Comparison of ENCODE assay signal across 1 cellular context in the genomic region with DNA sequence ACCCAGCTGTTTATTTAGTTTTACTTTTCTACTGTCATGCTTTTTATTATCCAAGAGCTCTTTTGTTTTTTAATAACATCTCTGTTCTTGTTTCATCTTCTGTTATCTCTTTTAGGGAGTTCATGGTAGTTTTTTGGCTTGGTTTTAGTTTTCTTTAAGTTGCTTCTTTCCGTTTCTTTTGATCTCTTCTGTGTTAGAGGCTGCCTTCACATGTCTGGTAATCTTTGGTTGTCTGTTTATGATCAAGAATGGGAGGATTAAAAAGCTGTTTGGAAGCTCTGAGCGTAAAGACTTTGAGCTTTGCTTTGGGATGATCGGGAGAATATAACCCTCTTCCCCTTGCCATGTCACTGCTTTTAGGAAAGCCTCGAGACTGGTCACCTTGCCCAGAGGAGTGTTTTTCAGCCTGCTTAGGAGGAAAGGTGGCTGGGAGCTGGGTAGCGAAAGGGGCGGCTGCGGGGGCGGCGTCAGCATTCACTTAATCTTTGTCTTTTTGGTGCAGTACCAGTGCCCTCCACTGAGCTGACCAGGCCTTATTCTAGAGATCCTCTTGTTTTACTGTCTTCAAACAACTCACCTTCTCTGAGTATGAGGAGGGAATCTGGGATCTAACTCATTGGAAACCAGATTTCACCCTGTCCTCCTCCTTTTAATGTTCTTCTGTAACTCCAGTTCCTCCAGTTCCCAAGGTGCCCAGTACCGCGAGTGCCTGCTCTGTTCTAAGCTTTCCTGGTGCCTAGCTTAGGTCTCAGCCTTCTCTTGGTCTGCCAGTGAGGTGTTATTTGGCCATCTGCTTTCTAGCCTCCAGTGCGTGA.
TF ChIP-seq lines count a peak whose summit lies in the region.

No MANE protein-coding gene starts in this region.

TF ChIP-seq in HEK293, 187 proteins besides CTCF, POLR2A, EP300 and RAD21 (continued from another document):
- TF ChIP-seq, protein P1, sequence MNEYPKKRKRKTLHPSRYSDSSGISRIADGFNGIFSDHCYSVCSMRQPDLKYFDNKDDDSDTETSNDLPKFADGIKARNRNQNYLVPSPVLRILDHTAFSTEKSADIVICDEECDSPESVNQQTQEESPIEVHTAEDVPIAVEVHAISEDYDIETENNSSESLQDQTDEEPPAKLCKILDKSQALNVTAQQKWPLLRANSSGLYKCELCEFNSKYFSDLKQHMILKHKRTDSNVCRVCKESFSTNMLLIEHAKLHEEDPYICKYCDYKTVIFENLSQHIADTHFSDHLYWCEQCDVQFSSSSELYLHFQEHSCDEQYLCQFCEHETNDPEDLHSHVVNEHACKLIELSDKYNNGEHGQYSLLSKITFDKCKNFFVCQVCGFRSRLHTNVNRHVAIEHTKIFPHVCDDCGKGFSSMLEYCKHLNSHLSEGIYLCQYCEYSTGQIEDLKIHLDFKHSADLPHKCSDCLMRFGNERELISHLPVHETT (tag by site-specific recombination; IDR thresholded peaks at IDR 0.05): no peak
- no peak for TF ChIP-seq ZBTB21 (tag by site-specific recombination; IDR thresholded peaks at IDR 0.05)
- TF ChIP-seq EGR2 (tag by site-specific recombination; IDR thresholded peaks at IDR 0.05; ENCODE audit: low read depth): peak; percentile 63
- no peak for TF ChIP-seq ZBTB48 (tag by site-specific recombination; IDR thresholded peaks at IDR 0.05)
- no peak for TF ChIP-seq ZNF558 (tag by site-specific recombination; IDR thresholded peaks at IDR 0.05)
- no peak for TF ChIP-seq ZNF530 (tag by site-specific recombination; IDR thresholded peaks at IDR 0.05; ENCODE audit: low read depth)
- no peak for TF ChIP-seq MZF1 (tag by site-specific recombination; IDR thresholded peaks at IDR 0.05; ENCODE audit: borderline replicate concordance)
- TF ChIP-seq ZNF211 (tag by site-specific recombination; IDR thresholded peaks at IDR 0.05; ENCODE audit: low read depth): no peak
- TF ChIP-seq, protein P2, sequence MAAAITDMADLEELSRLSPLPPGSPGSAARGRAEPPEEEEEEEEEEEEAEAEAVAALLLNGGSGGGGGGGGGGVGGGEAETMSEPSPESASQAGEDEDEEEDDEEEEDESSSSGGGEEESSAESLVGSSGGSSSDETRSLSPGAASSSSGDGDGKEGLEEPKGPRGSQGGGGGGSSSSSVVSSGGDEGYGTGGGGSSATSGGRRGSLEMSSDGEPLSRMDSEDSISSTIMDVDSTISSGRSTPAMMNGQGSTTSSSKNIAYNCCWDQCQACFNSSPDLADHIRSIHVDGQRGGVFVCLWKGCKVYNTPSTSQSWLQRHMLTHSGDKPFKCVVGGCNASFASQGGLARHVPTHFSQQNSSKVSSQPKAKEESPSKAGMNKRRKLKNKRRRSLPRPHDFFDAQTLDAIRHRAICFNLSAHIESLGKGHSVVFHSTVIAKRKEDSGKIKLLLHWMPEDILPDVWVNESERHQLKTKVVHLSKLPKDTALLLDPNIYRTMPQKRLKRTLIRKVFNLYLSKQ (tag by site-specific recombination; IDR thresholded peaks at IDR 0.05; ENCODE audit: borderline replicate concordance): no peak
- TF ChIP-seq ZBTB17 (tag by site-specific recombination; IDR thresholded peaks at IDR 0.05): peak; percentile 45
- no peak for TF ChIP-seq ZBTB7A (tag by site-specific recombination; IDR thresholded peaks at IDR 0.05; ENCODE audit: low read depth)
- TF ChIP-seq ZNF48 (tag by site-specific recombination; IDR thresholded peaks at IDR 0.05): no peak
- TF ChIP-seq, protein P3, sequence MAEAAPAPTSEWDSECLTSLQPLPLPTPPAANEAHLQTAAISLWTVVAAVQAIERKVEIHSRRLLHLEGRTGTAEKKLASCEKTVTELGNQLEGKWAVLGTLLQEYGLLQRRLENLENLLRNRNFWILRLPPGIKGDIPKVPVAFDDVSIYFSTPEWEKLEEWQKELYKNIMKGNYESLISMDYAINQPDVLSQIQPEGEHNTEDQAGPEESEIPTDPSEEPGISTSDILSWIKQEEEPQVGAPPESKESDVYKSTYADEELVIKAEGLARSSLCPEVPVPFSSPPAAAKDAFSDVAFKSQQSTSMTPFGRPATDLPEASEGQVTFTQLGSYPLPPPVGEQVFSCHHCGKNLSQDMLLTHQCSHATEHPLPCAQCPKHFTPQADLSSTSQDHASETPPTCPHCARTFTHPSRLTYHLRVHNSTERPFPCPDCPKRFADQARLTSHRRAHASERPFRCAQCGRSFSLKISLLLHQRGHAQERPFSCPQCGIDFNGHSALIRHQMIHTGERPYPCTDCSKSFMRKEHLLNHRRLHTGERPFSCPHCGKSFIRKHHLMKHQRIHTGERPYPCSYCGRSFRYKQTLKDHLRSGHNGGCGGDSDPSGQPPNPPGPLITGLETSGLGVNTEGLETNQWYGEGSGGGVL (tag by site-specific recombination; IDR thresholded peaks at IDR 0.05): no peak
- no peak for TF ChIP-seq ZNF114 (tag by site-specific recombination; IDR thresholded peaks at IDR 0.05)
- TF ChIP-seq ZNF664 (tag by site-specific recombination; IDR thresholded peaks at IDR 0.05): no peak
- TF ChIP-seq, protein P4, sequence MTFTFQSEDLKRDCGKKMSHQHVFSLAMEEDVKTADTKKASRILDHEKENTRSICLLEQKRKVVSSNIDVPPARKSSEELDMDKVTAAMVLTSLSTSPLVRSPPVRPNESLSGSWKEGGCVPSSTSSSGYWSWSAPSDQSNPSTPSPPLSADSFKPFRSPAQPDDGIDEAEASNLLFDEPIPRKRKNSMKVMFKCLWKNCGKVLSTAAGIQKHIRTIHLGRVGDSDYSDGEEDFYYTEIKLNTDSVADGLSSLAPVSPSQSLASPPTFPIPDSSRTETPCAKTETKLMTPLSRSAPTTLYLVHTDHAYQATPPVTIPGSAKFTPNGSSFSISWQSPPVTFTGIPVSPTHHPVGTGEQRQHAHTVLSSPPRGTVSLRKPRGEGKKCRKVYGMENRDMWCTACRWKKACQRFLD (tag by site-specific recombination; IDR thresholded peaks at IDR 0.05): no peak
- no peak for TF ChIP-seq SP7 (tag by site-specific recombination; IDR thresholded peaks at IDR 0.05)
- no peak for TF ChIP-seq KLF8 (tag by site-specific recombination; IDR thresholded peaks at IDR 0.05)
- TF ChIP-seq, protein P5, sequence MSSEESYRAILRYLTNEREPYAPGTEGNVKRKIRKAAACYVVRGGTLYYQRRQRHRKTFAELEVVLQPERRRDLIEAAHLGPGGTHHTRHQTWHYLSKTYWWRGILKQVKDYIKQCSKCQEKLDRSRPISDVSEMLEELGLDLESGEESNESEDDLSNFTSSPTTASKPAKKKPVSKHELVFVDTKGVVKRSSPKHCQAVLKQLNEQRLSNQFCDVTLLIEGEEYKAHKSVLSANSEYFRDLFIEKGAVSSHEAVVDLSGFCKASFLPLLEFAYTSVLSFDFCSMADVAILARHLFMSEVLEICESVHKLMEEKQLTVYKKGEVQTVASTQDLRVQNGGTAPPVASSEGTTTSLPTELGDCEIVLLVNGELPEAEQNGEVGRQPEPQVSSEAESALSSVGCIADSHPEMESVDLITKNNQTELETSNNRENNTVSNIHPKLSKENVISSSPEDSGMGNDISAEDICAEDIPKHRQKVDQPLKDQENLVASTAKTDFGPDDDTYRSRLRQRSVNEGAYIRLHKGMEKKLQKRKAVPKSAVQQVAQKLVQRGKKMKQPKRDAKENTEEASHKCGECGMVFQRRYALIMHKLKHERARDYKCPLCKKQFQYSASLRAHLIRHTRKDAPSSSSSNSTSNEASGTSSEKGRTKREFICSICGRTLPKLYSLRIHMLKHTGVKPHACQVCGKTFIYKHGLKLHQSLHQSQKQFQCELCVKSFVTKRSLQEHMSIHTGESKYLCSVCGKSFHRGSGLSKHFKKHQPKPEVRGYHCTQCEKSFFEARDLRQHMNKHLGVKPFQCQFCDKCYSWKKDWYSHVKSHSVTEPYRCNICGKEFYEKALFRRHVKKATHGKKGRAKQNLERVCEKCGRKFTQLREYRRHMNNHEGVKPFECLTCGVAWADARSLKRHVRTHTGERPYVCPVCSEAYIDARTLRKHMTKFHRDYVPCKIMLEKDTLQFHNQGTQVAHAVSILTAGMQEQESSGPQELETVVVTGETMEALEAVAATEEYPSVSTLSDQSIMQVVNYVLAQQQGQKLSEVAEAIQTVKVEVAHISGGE (tag by site-specific recombination; conservative IDR thresholded peaks at IDR 0.05; ENCODE audit: low read depth): no peak
- no peak for TF ChIP-seq ZNF529 (tag by site-specific recombination; IDR thresholded peaks at IDR 0.05; ENCODE audit: insufficient replicate concordance)
TF ChIP-seq in HEK293: peak in this region for 7.
